ENCODE assay signal across 16 cellular contexts in the genomic region with DNA sequence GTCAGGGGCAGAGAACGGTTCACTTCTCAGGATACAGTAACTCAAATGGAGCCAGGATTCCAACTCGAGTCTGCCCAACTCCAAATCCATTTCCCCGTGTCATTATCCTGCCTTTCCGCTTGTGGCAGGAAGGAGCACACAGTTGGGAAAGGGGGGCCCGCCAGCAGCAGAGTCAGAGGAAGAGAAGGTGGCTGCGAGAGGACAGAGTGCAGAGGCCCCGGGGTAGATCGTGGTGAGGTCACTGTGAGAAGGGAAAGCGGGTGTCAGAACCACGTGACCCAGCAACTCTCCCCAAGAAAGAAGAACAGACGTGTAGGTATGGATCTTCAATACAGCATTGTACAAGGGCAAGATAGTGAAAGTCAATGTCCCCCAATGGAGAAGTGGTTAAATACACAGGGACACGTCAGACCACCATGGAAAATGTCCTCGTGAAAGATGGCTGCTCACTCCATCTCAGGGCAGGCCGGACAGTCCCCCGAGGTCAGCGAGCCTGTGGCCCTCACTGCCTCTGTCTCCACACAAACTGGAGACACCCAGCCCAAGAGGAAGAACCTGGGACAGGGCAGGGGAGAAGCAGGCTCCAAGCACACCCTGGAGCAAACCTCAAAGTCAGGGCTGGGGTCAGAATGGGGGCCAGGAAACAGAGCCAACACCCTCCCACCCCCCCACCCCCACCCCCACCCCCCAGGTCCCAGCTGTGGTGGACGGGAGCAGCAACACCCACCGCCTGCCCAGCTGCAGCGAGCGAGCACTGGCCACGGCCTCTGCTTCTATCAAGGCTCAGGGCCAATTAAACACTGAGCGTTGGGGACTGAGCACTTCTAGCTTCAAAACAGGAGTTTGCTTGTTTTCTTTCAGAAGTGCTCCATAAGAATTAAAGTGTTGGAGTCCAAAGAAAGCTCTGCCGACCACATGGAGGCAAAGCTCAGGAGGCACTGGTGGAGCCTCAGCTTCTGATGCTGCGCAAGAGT.
"Had no signal": no experiment of that assay in that cellular context is flagged by ENCODE, and none has a peak within 500 bp of the region (broad histone marks: within the 10 kb centered on the region; RNA-seq: fewer than 3 reads in every experiment).

No MANE protein-coding gene starts in this region.

- H3K27ac Mint-ChIP-seq: activated CD4-positive, alpha-beta T cell treated with anti-CD3 and anti-CD28 coated beads, Interleukin-2, amount 10 ng/mL, durations not matched to agents 7 days and 5 days; activated CD8-positive, alpha-beta T cell treated with anti-CD3 and anti-CD28 coated beads, Interleukin-2, amount 10 ng/mL, durations not matched to agents 7 days and 5 days; activated naive CD4-positive, alpha-beta T cell treated with anti-CD3 and anti-CD28 coated beads, Interleukin-2, amount 50 U/mL, for 24 hours had no signal

- H3K27me3 ChIP-seq: ascending aorta, breast epithelium, esophagus squamous epithelium, right atrium auricular region had no signal

- H3K27ac ChIP-seq: ascending aorta, breast epithelium, esophagus squamous epithelium, prostate gland, right atrium auricular region, skin epidermis had no signal

- H3K27me3 Mint-ChIP-seq: activated CD4-positive, alpha-beta T cell treated with anti-CD3 and anti-CD28 coated beads, Interleukin-2, amount 10 ng/mL, durations not matched to agents 7 days and 5 days; activated naive CD4-positive, alpha-beta T cell treated with anti-CD3 and anti-CD28 coated beads, Interleukin-2, amount 50 U/mL, for 24 hours; natural killer cell treated with Interleukin-12 subunit alpha and Interleukin-12 subunit beta and Interleukin-15 and Interleukin-18, amount 100 ng/mL, for 72 hours had no signal

- ATAC-seq: activated CD4-positive, CD25-positive, alpha-beta regulatory T cell treated with anti-CD3 and anti-CD28 coated beads, Interleukin-2, amount 50 U/mL, for 24 hours; activated CD8-positive, alpha-beta T cell treated with anti-CD3 and anti-CD28 coated beads, Interleukin-2, amount 10 ng/mL, durations not matched to agents 7 days and 5 days had no signal

- H3K4me3 ChIP-seq: ascending aorta, esophagus squamous epithelium, prostate gland, right atrium auricular region, skin epidermis had no signal

- H3K9me3 Mint-ChIP-seq: activated naive CD4-positive, alpha-beta T cell treated with anti-CD3 and anti-CD28 coated beads, Interleukin-2, amount 50 U/mL, for 24 hours had no signal

- DNase-seq: activated CD4-positive, alpha-beta T cell treated with anti-CD3 and anti-CD28 coated beads, Interleukin-2, amount 10 ng/mL, durations not matched to agents 7 days and 5 days; activated CD8-positive, alpha-beta T cell treated with anti-CD3 and anti-CD28 coated beads, Interleukin-2, amount 10 ng/mL, durations not matched to agents 7 days and 5 days; activated effector memory CD4-positive, alpha-beta T cell treated with Interleukin-2 at 50 U/mL for 16 hours; activated T-cell treated with anti-CD3 and anti-CD28 coated beads, Interleukin-2, amount 50 U/mL, for 48 hours; effector CD8-positive, alpha-beta T cell; esophagus squamous epithelium; stimulated activated CD4-positive, alpha-beta T cell treated with anti-CD3 and anti-CD28 coated beads, Interleukin-15, amount 100 ng/mL, for 24 hours; stimulated activated CD4-positive, alpha-beta T cell treated with anti-CD3 and anti-CD28 coated beads, Interleukin-2, amount 100 ng/mL, for 48 hours had no signal

- H3K4me1 ChIP-seq: ascending aorta, breast epithelium, prostate gland had no signal

- H3K36me3 ChIP-seq: breast epithelium, prostate gland, right atrium auricular region had no signal

- H3K4me1 Mint-ChIP-seq: activated CD4-positive, alpha-beta T cell treated with anti-CD3 and anti-CD28 coated beads, Interleukin-2, amount 10 ng/mL, durations not matched to agents 7 days and 5 days had no signal

- H3K9me3 ChIP-seq: ascending aorta, esophagus squamous epithelium, prostate gland, right atrium auricular region had no signal

- H3K4me3 Mint-ChIP-seq: activated CD4-positive, alpha-beta T cell treated with anti-CD3 and anti-CD28 coated beads, Interleukin-2, amount 10 ng/mL, durations not matched to agents 7 days and 5 days; activated CD8-positive, alpha-beta T cell treated with anti-CD3 and anti-CD28 coated beads, Interleukin-2, amount 10 ng/mL, durations not matched to agents 7 days and 5 days; activated naive CD4-positive, alpha-beta T cell treated with anti-CD3 and anti-CD28 coated beads, Interleukin-2, amount 50 U/mL, for 24 hours; natural killer cell treated with Interleukin-12 subunit alpha and Interleukin-12 subunit beta and Interleukin-15 and Interleukin-18, amount 100 ng/mL, for 72 hours had no signal
